Comparison of ENCODE assay signal across 8 cellular contexts in genomic region chr17:32445497-32445896, GRCh38. TPM values are rescaled to one million over a fixed set of nuclear protein-coding genes. Genes with fewer than 3 reads are reported as not detected.
DNase-seq lines count a peak whose midpoint lies in the region; ATAC-seq, FAIRE-seq and TF ChIP-seq lines count a peak whose summit lies in the region.

No MANE protein-coding gene starts in this region.

- H3K9me3 Mint-ChIP-seq in CD4-positive, alpha-beta T cell: no peaks in the 10 kb centered on the region

- no peak for TF ChIP-seq POLR2A in endothelial cell of umbilical vein (IDR thresholded peaks at IDR 0.05; ENCODE audit: low read depth, low read length)

- no peaks in the 10 kb centered on the region for H3K9me1 ChIP-seq in endothelial cell of umbilical vein (replicated peaks; ENCODE audit: control insufficient read depth, extremely low read depth, insufficient read depth, low read length)

- H3K27ac Mint-ChIP-seq in CD4-positive, alpha-beta T cell: peak overlapping the region; percentile 18

- H3K4me1 ChIP-seq in OCI-LY3 (ENCODE audit: low read length): peaks cover 13% of the 10 kb centered on the region
- peaks cover 18% of the 10 kb centered on the region for H3K4me1 ChIP-seq in endothelial cell of umbilical vein (ENCODE audit: control insufficient read depth, extremely low read depth, insufficient read depth, low read length)
- H3K4me1 ChIP-seq in neutrophil (ENCODE audit: control insufficient read depth in 1 of 2, insufficient read depth in 1 of 2, low read depth in 1 of 2, low read length in 1 of 2): peaks cover 15 to 20% of the 10 kb centered on the region in 2 experiments

- no peak for TF ChIP-seq CTCF in CD4-positive, alpha-beta T cell (IDR thresholded peaks at IDR 0.05)
- no peak for TF ChIP-seq CTCF in OCI-LY3 (IDR thresholded peaks at IDR 0.05; ENCODE audit: low read depth, low read length)
- TF ChIP-seq CTCF in endothelial cell of umbilical vein (IDR thresholded peaks at IDR 0.05; ENCODE audit: extremely low read depth in 1 of 2, insufficient read depth in 1 of 2, low read depth in 1 of 2, low read length in 2 of 2): no peak
- no peak for TF ChIP-seq CTCF in neutrophil (IDR thresholded peaks at IDR 0.05)

- BruUV-seq in endothelial cell of umbilical vein (replicated peaks; lab: Mats Ljungman, UMichigan): TSS peak; percentile 30

- peaks cover 40% of the 10 kb centered on the region for H3K4me1 Mint-ChIP-seq in CD4-positive, alpha-beta T cell (ENCODE audit: low read depth)

- H3K9ac ChIP-seq in OCI-LY3 (ENCODE audit: low read length): peak overlapping the region; percentile 86
- H3K9ac ChIP-seq in endothelial cell of umbilical vein (replicated peaks; ENCODE audit: extremely low read depth, insufficient read depth, low read length): peak overlapping the region; percentile 89

- H4K20me1 ChIP-seq in OCI-LY3 (ENCODE audit: insufficient read depth, low read length): peaks cover 12% of the 10 kb centered on the region
- H4K20me1 ChIP-seq in endothelial cell of umbilical vein (replicated peaks; ENCODE audit: control insufficient read depth, extremely low read depth, insufficient read depth, low read length): no peaks in the 10 kb centered on the region

- POLR2A ChIA-PET in CD4-positive, alpha-beta T cell (lab: Charles Lee): interaction anchor here (1.4 to 2.2 kb wide), 3 partner anchors 8 to 105 kb away, joined by 6 to 21 read pairs (median 10); partner anchors contain the start of gene CDK5R1
- POLR2A ChIA-PET in endothelial cell of umbilical vein (lab: Charles Lee): no interaction called here

- H3K4me2 ChIP-seq in OCI-LY3 (ENCODE audit: low read length): peak overlapping the region; percentile 95
- H3K4me2 ChIP-seq in endothelial cell of umbilical vein (ENCODE audit: insufficient read depth, low read length): peak overlapping the region; percentile 95

- H2AFZ ChIP-seq in OCI-LY3 (ENCODE audit: low read depth, low read length): no peak overlapping the region
- H2AFZ ChIP-seq in endothelial cell of umbilical vein (ENCODE audit: low read depth, low read length): no peak overlapping the region

- H3K36me3 Mint-ChIP-seq in CD4-positive, alpha-beta T cell (ENCODE audit: low read depth): peaks cover 52% of the 10 kb centered on the region

- no peaks in the 10 kb centered on the region for H3K27me3 Mint-ChIP-seq in CD4-positive, alpha-beta T cell

- no peak for DNase-seq in CD4-positive, alpha-beta T cell
- DNase-seq in endothelial cell of umbilical vein (ENCODE audit: low read depth, low spot score): no peak
- DNase-seq in stimulated activated CD4-positive, alpha-beta T cell treated with anti-CD3 and anti-CD28 coated beads, Interleukin-4, amount 100 ng/mL, for 4 hours: no peak
- DNase-seq in inferior parietal cortex (ENCODE audit: extremely low spot score): no peak
- DNase-seq in NOMO-1 (lab: John Stamatoyannopoulos, UW; ENCODE audit: unreplicated experiment in 2 of 2): no peak
- DNase-seq in DMS153 (lab: John Stamatoyannopoulos, UW): no peak

- peak overlapping the region; percentile 90 for H3K4me3 Mint-ChIP-seq in CD4-positive, alpha-beta T cell

- peak overlapping the region; percentile 93 for H3K4me3 ChIP-seq in OCI-LY3 (ENCODE audit: low read length)
- H3K4me3 ChIP-seq in endothelial cell of umbilical vein (replicated peaks in 1 of 3; ENCODE audit: insufficient read depth in 1 of 3, low read depth in 1 of 3, low read length in 3 of 3): peak overlapping the region; percentile 53 to 80 (median 57)
- peak overlapping the region; percentile 85 to 94 for H3K4me3 ChIP-seq in neutrophil (ENCODE audit: low read depth in 1 of 2, low read length in 1 of 2)

- CTCF ChIA-PET in CD4-positive, alpha-beta T cell (lab: Charles Lee): interaction anchor here (1.7 to 3.1 kb wide), 3 partner anchors 18 to 94 kb away, joined by 5 to 37 read pairs (median 21); partner anchors contain the start of gene CDK5R1
- CTCF ChIA-PET in endothelial cell of umbilical vein (lab: Charles Lee): interaction anchor here (1.9 to 4.5 kb wide), 2 partner anchors 16 to 192 kb away, joined by 10 to 28 read pairs; no protein-coding TSS in a partner anchor

- ATAC-seq in CD4-positive, alpha-beta T cell (ENCODE audit: poor library complexity): no peak

- H3K79me2 ChIP-seq in OCI-LY3 (ENCODE audit: low read length) (peaks cover 61% of the 10 kb centered on the region), endothelial cell of umbilical vein (ENCODE audit: control insufficient read depth, insufficient read depth, low read length) (peaks cover 53% of the 10 kb centered on the region)

- FAIRE-seq in endothelial cell of umbilical vein (lab: Jason Lieb, UNC): peak; percentile 15

- intact Hi-C loops in CD4-positive, alpha-beta T cell (cut with DNase I, micrococcal nuclease): loop anchor here in 1 of 2 experiments (5.0 to 10.0 kb wide), 2 partner anchors 432 to 511 kb away; partner anchors contain the start of genes MYO1D and SUZ12
- intact Hi-C loops in endothelial cell of umbilical vein (cut with micrococcal nuclease): no loop called here

- H3K27me3 ChIP-seq in CD4-positive, alpha-beta T cell (ENCODE audit: control insufficient read depth, insufficient read depth, low read length): no peaks in the 10 kb centered on the region
- H3K27me3 ChIP-seq in OCI-LY3 (ENCODE audit: low read depth, low read length): peaks cover 14% of the 10 kb centered on the region
- H3K27me3 ChIP-seq in endothelial cell of umbilical vein (ENCODE audit: control insufficient read depth in 2 of 2, insufficient read depth in 2 of 2, low read length in 2 of 2): peaks cover 10 to 11% of the 10 kb centered on the region in 2 experiments
- peaks cover 29% of the 10 kb centered on the region for H3K27me3 ChIP-seq in neutrophil

- dilution Hi-C loops in endothelial cell of umbilical vein (cut with MboI; ENCODE audit: extremely low pct_ligation_motif_present, low sequenced_read_pairs): no loop called here

- no peaks in the 10 kb centered on the region for H3K9me3 ChIP-seq in CD4-positive, alpha-beta T cell (ENCODE audit: control insufficient read depth, low read length)
- H3K9me3 ChIP-seq in OCI-LY3 (ENCODE audit: insufficient read depth, low read length) (no peaks in the 10 kb centered on the region), endothelial cell of umbilical vein (replicated peaks; ENCODE audit: control insufficient read depth, insufficient read depth, low read length) (no peaks in the 10 kb centered on the region), neutrophil (no peaks in the 10 kb centered on the region)

- H3K27ac ChIP-seq in CD4-positive, alpha-beta T cell (ENCODE audit: low read depth, low read length): no peak overlapping the region
- H3K27ac ChIP-seq in OCI-LY3 (ENCODE audit: low read length): no peak overlapping the region
- H3K27ac ChIP-seq in endothelial cell of umbilical vein (ENCODE audit: insufficient read depth, low read depth, low read length): peak overlapping the region; percentile 59
- no peak overlapping the region for H3K27ac ChIP-seq in neutrophil

- H3K36me3 ChIP-seq in OCI-LY3 (replicated peaks; ENCODE audit: low read depth, low read length): peaks cover 23% of the 10 kb centered on the region
- peaks cover 0 to 8% of the 10 kb centered on the region in 2 experiments for H3K36me3 ChIP-seq in endothelial cell of umbilical vein (ENCODE audit: control insufficient read depth in 2 of 2, extremely low read depth in 1 of 2, insufficient read depth in 2 of 2, low read length in 2 of 2)
- H3K36me3 ChIP-seq in neutrophil: peaks cover 32% of the 10 kb centered on the region

TF ChIP-seq in endothelial cell of umbilical vein, 7 proteins besides CTCF, POLR2A, EP300 and RAD21:
- TF ChIP-seq EZH2 (IDR thresholded peaks at IDR 0.05; ENCODE audit: borderline replicate concordance, low read depth, low read length, severe bottlenecking) (no peak), GATA2 (IDR thresholded peaks at IDR 0.05; ENCODE audit: insufficient read depth, insufficient read length, low read depth, low read length) (no peak), POLR2AphosphoS5 (IDR thresholded peaks at IDR 0.05; ENCODE audit: insufficient read depth, low read depth, low read length) (no peak)

RNA-seq across cellular contexts. Expression of gene PSMD11, which starts 1.2 kb away (rescaled TPM):
- total RNA-seq in CD4-positive, alpha-beta T cell: 10 to 100 TPM; 67.6 to 68.7 TPM
- 153 and 161 TPM in 2 replicates for total RNA-seq in endothelial cell of umbilical vein
- 56.4 and 59.4 TPM in 2 replicates for polyA plus RNA-seq in endothelial cell of umbilical vein
- polyA plus RNA-seq in endothelial cell of umbilical vein (2011; cell fraction: cytosol; rRNA removed): 84.0 and 84.8 TPM in 2 replicates
- 93.1 and 112 TPM in 2 replicates for polyA plus RNA-seq in endothelial cell of umbilical vein (2011; cell fraction: nucleus; rRNA removed)
- polyA plus RNA-seq in endothelial cell of umbilical vein (2012): 117 and 183 TPM in 2 replicates
- 167 and 171 TPM in 2 replicates for polyA minus RNA-seq in endothelial cell of umbilical vein
- 90.0 TPM for polyA minus RNA-seq in endothelial cell of umbilical vein (2011; cell fraction: cytosol; rRNA and poly(A)+ RNA removed)
- polyA minus RNA-seq in endothelial cell of umbilical vein (2011; cell fraction: nucleus; rRNA and poly(A)+ RNA removed): 83.6 and 138 TPM in 2 replicates

RNA-seq across cellular contexts. Expression of gene CDK5R1, which starts 41.3 kb away (rescaled TPM):
- 10 to 100 TPM; 21.7 to 22.5 TPM for total RNA-seq in CD4-positive, alpha-beta T cell
- 3.9 and 6.1 TPM in 2 replicates for total RNA-seq in endothelial cell of umbilical vein
- polyA plus RNA-seq in endothelial cell of umbilical vein: 1.5 and 1.6 TPM in 2 replicates
- 0.93 and 1.1 TPM in 2 replicates for polyA plus RNA-seq in endothelial cell of umbilical vein (2011; cell fraction: cytosol; rRNA removed)
- polyA plus RNA-seq in endothelial cell of umbilical vein (2011; cell fraction: nucleus; rRNA removed): 2.9 and 3.0 TPM in 2 replicates
- polyA plus RNA-seq in endothelial cell of umbilical vein (2012): 2.7 and 3.8 TPM in 2 replicates
- polyA minus RNA-seq in endothelial cell of umbilical vein: 1.6 and 2.1 TPM in 2 replicates
- polyA minus RNA-seq in endothelial cell of umbilical vein (2011; cell fraction: cytosol; rRNA and poly(A)+ RNA removed): 0.31 TPM
- polyA minus RNA-seq in endothelial cell of umbilical vein (2011; cell fraction: nucleus; rRNA and poly(A)+ RNA removed): 1.4 and 1.8 TPM in 2 replicates
